24 cellular contexts compared by ENCODE assay signal in genomic region chr2:126990200-126990599, GRCh38.
"Had no signal": no experiment of that assay in that cellular context is flagged by ENCODE, and none has a peak within 500 bp of the region (broad histone marks: within the 10 kb centered on the region; RNA-seq: fewer than 3 reads in every experiment).

No MANE protein-coding gene starts in this region.

- H3K9me3 ChIP-seq: suprapubic skin, tibial artery had no signal

- FAIRE-seq: astrocyte, endothelial cell of umbilical vein had no signal

- DNase-seq: activated CD4-positive, alpha-beta memory T cell treated with anti-CD3 and anti-CD28 coated beads for 36 hours; activated CD4-positive, alpha-beta T cell treated with anti-CD3 and anti-CD28 coated beads, Interleukin-2, amount 10 ng/mL, durations not matched to agents 24 days and 14 days; activated CD4-positive, CD25-positive, alpha-beta regulatory T cell treated with anti-CD3 and anti-CD28 coated beads, Interleukin-2, amount 50 U/mL, for 72 hours; activated CD8-positive, alpha-beta memory T cell treated with anti-CD3 and anti-CD28 coated beads, Interleukin-2, amount 50 U/mL, for 4 hours; activated gamma-delta T cell; activated naive CD4-positive, alpha-beta T cell treated with anti-CD3 and anti-CD28 coated beads, Interleukin-2, amount 10 ng/mL, durations not matched to agents 7 days and 5 days; activated naive CD8-positive, alpha-beta T cell treated with anti-CD3 and anti-CD28 coated beads, Interleukin-2, amount 10 ng/mL, durations not matched to agents 7 days and 5 days; activated T-cell treated with anti-CD3 and anti-CD28 coated beads, Interleukin-2, amount 50 U/mL, for 1 hour; brain microvascular endothelial cell; foreskin fibroblast; head of caudate nucleus; hypothalamus; immature natural killer cell; left ventricle myocardium inferior; naive thymus-derived CD8-positive, alpha-beta T cell; posterior cingulate gyrus; right cardiac atrium; spleen; stimulated activated naive CD4-positive, alpha-beta T cell; T-helper 17 cell; tibial artery had no signal

- H3K27ac ChIP-seq: brain microvascular endothelial cell, left ventricle myocardium inferior, spleen, suprapubic skin, tibial artery had no signal

- H3K4me3 ChIP-seq: left ventricle myocardium inferior, spleen, suprapubic skin, tibial artery had no signal

- H3K36me3 ChIP-seq: brain microvascular endothelial cell, left ventricle myocardium inferior, spleen, suprapubic skin, tibial artery had no signal

- ATAC-seq: naive thymus-derived CD8-positive, alpha-beta T cell; right cardiac atrium; T-helper 17 cell had no signal

- H3K4me1 ChIP-seq: left ventricle myocardium inferior, suprapubic skin, tibial artery had no signal
